In the genomic region with DNA sequence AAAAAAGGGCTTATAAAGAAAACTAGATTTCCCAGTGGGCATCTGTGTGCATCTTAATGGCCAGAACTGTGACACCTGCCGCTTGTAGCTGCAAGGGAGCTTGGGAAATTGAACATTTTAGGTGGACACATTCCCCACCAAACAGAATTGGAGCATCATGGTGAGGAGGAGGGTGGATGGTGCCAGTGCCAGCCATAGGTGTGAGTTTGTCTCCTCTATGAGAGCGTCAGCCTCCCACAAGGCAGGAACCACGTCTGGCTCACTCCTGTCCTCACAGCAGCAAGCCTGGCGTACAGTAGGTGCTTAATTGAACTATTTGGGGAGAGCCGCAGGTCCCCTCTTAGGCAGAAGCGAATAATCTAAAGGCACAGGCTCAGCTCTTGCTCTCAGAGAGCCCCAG, we compare ENCODE assay signal across 15 cellular contexts.
"Had no signal": no experiment of that assay in that cellular context is flagged by ENCODE, and none has a peak within 500 bp of the region (broad histone marks: within the 10 kb centered on the region; RNA-seq: fewer than 3 reads in every experiment).

No MANE protein-coding gene starts in this region.

- H3K27me3 ChIP-seq: heart right ventricle, suprapubic skin, upper lobe of right lung had no signal

- H3K4me3 ChIP-seq: gastrocnemius medialis, heart right ventricle, left ventricle myocardium inferior, suprapubic skin, upper lobe of right lung had no signal

- H3K27ac ChIP-seq: gastrocnemius medialis, heart right ventricle, left ventricle myocardium inferior, upper lobe of right lung, WERI-Rb-1 had no signal

- H3K4me3 Mint-ChIP-seq: activated naive CD8-positive, alpha-beta T cell; stimulated activated naive CD8-positive, alpha-beta T cell treated with anti-CD3 and anti-CD28 coated beads, Interleukin-15, Interleukin-2, amounts not matched to agents 100 ng/mL and 50 ng/mL, for 24 hours had no signal

- H3K27ac Mint-ChIP-seq: activated naive CD8-positive, alpha-beta T cell; stimulated activated naive CD8-positive, alpha-beta T cell treated with anti-CD3 and anti-CD28 coated beads, Interleukin-15, Interleukin-2, amounts not matched to agents 100 ng/mL and 50 ng/mL, for 24 hours had no signal

- DNase-seq: activated CD4-positive, alpha-beta T cell treated with anti-CD3 and anti-CD28 coated beads for 1 hour; activated gamma-delta T cell treated with Interleukin-2 at 50 U/mL for 16 hours; caudate nucleus; gastrocnemius medialis; heart right ventricle; left ventricle myocardium inferior; mammary epithelial cell; stimulated activated CD4-positive, alpha-beta T cell treated with anti-CD3 and anti-CD28 coated beads, Interleukin-2, amount 100 ng/mL, for 24 hours; SW 1271; T-helper 2 cell; upper lobe of right lung; WERI-Rb-1 had no signal

- H3K27me3 Mint-ChIP-seq: activated naive CD8-positive, alpha-beta T cell; stimulated activated naive CD8-positive, alpha-beta T cell treated with anti-CD3 and anti-CD28 coated beads, Interleukin-15, Interleukin-2, amounts not matched to agents 100 ng/mL and 50 ng/mL, for 24 hours had no signal

- H3K36me3 Mint-ChIP-seq: activated naive CD8-positive, alpha-beta T cell had no signal

- ATAC-seq: gastrocnemius medialis, heart right ventricle, upper lobe of right lung had no signal

- H3K9me3 Mint-ChIP-seq: stimulated activated naive CD8-positive, alpha-beta T cell treated with anti-CD3 and anti-CD28 coated beads, Interleukin-15, Interleukin-2, amounts not matched to agents 100 ng/mL and 50 ng/mL, for 24 hours had no signal
